In genomic region chr18:8797206-8797605, GRCh38 we compare ENCODE assay signal across 12 cellular contexts.
A peak's percentile ranks its signal among the peaks of the same experiment; 100 is the strongest.
DNase-seq lines count a peak whose midpoint lies in the region; ATAC-seq and TF ChIP-seq lines count a peak whose summit lies in the region.
"Had no signal": no experiment of that assay in that cellular context is flagged by ENCODE, and none has a peak within 500 bp of the region (broad histone marks: within the 10 kb centered on the region; RNA-seq: fewer than 3 reads in every experiment).

No MANE protein-coding gene starts in this region.

- no peak overlapping the region for H2BK12ac ChIP-seq in H9 (ENCODE audit: insufficient read length, low read depth, low read length)

- H3K79me1 ChIP-seq in H9 (ENCODE audit: insufficient read depth, low read depth, low read length, poor library complexity, severe bottlenecking), result no peaks in the 10 kb centered on the region

- TF ChIP-seq CTCF in H9 (conservative IDR thresholded peaks at IDR 0.05), result no peak
- no peak for TF ChIP-seq CTCF in VCaP (conservative IDR thresholded peaks at IDR 0.05)
- TF ChIP-seq CTCF in fibroblast of villous mesenchyme (IDR thresholded peaks at IDR 0.05; ENCODE audit: insufficient read depth, low read depth, low read length), result no peak
- TF ChIP-seq CTCF in CD4-positive, alpha-beta T cell (IDR thresholded peaks at IDR 0.05), result no peak

- peaks cover 70 to 76% of the 10 kb centered on the region in 2 experiments for H3K4me1 Mint-ChIP-seq in H9
- peaks cover 13% of the 10 kb centered on the region for H3K4me1 Mint-ChIP-seq in CD4-positive, alpha-beta T cell (ENCODE audit: low read depth)

- H3K4me3 ChIP-seq in fibroblast of villous mesenchyme (ENCODE audit: low read depth, low read length), result no peak overlapping the region
- H3K4me3 ChIP-seq: Peyer's patch had no signal

- no peak overlapping the region for H2BK5ac ChIP-seq in H9 (ENCODE audit: insufficient read length, low read length)

- peak overlapping the region in 2 of 3 experiments; percentile 22 to 58; a peak in 3 of 7 replicates for H3K27ac Mint-ChIP-seq in H9
- H3K27ac Mint-ChIP-seq in CD4-positive, alpha-beta T cell, result no peak overlapping the region
- H3K27ac Mint-ChIP-seq: activated naive CD4-positive, alpha-beta T cell treated with anti-CD3 and anti-CD28 coated beads, Interleukin-2, amount 50 U/mL, for 24 hours had no signal

- H2AK5ac ChIP-seq in H9 (ENCODE audit: insufficient read length, low read length), result no peak overlapping the region

- H3K4ac ChIP-seq in H9 (ENCODE audit: low read depth, low read length), result no peak overlapping the region

- DNase-seq in H9 (no peak), fibroblast of villous mesenchyme (ENCODE audit: low read depth) (peak; percentile 42), renal cortical epithelial cell (ENCODE audit: low read depth) (peak; percentile 45), ureter (ENCODE audit: low spot score) (no peak), C1 segment of cervical spinal cord (lab: John Stamatoyannopoulos, UW) (no peak)
- no peak for DNase-seq in CD4-positive, alpha-beta T cell
- DNase-seq in activated effector memory CD4-positive, alpha-beta T cell treated with anti-CD3 and anti-CD28 coated beads, Interleukin-2, amount 50 U/mL, for 16 hours, result no peak
- DNase-seq: NCI-H2107, Peyer's patch, retina had no signal

- H2BK20ac ChIP-seq in H9 (ENCODE audit: low read depth, low read length, poor library complexity, severe bottlenecking), result no peak overlapping the region

- H3K4me2 ChIP-seq in H9 (ENCODE audit: insufficient read depth, insufficient read length, low read length), result no peak overlapping the region

- H3K27me3 ChIP-seq in H9 (ENCODE audit: insufficient read depth, low read length), result no peaks in the 10 kb centered on the region
- no peaks in the 10 kb centered on the region for H3K27me3 ChIP-seq in CD4-positive, alpha-beta T cell (ENCODE audit: control insufficient read depth, insufficient read depth, low read length)
- H3K27me3 ChIP-seq: Peyer's patch had no signal

- H3K14ac ChIP-seq in H9 (ENCODE audit: insufficient read depth, low read length), result no peak overlapping the region

- H3K27ac ChIP-seq in H9 (ENCODE audit: insufficient read length, low read depth, low read length) (no peak overlapping the region), VCaP (peak overlapping the region; percentile 28; the same call in 1 of the 2 replicates)
- H3K27ac ChIP-seq in CD4-positive, alpha-beta T cell (ENCODE audit: low read depth, low read length), result no peak overlapping the region
- H3K27ac ChIP-seq: Peyer's patch had no signal

- no peak for ATAC-seq in CD4-positive, alpha-beta T cell (ENCODE audit: poor library complexity)

- no peak overlapping the region for H3K18ac ChIP-seq in H9 (ENCODE audit: insufficient read length, low read depth, low read length)

- H3K4me3 Mint-ChIP-seq in H9, result no peak overlapping the region
- H3K4me3 Mint-ChIP-seq in CD4-positive, alpha-beta T cell, result no peak overlapping the region
- H3K4me3 Mint-ChIP-seq: activated naive CD4-positive, alpha-beta T cell treated with anti-CD3 and anti-CD28 coated beads, Interleukin-2, amount 50 U/mL, for 24 hours had no signal

- H4K5ac ChIP-seq in H9 (ENCODE audit: insufficient read length, low read depth, low read length), result no peak overlapping the region

- no peak overlapping the region for H4K91ac ChIP-seq in H9 (ENCODE audit: insufficient read length, low read depth, low read length)

- WGBS in H9 (ENCODE audit: extremely low coverage, insufficient read length, low lambda C conversion rate), result no CpG with 5 or more reads among the region's 7 CpGs

- H4K8ac ChIP-seq in H9 (replicated peaks; ENCODE audit: insufficient read length, low read depth, low read length), result no peak overlapping the region

- peaks cover 22% of the 10 kb centered on the region; the same call in 1 of the 2 replicates for H3K4me1 ChIP-seq in H9 (ENCODE audit: insufficient read depth, low read length)

- no peaks in the 10 kb centered on the region for H3K27me3 Mint-ChIP-seq in H9 (ENCODE audit: low read depth)
- peaks cover 1% of the 10 kb centered on the region for H3K27me3 Mint-ChIP-seq in CD4-positive, alpha-beta T cell
- H3K27me3 Mint-ChIP-seq: activated naive CD4-positive, alpha-beta T cell treated with anti-CD3 and anti-CD28 coated beads, Interleukin-2, amount 50 U/mL, for 24 hours had no signal

- no peaks in the 10 kb centered on the region for H3K9me3 ChIP-seq in H9 (ENCODE audit: control insufficient read depth, low read depth, low read length)
- no peaks in the 10 kb centered on the region for H3K9me3 ChIP-seq in CD4-positive, alpha-beta T cell (ENCODE audit: control insufficient read depth, low read length)
- H3K9me3 ChIP-seq: Peyer's patch had no signal

- no peak overlapping the region for H3K23ac ChIP-seq in H9 (ENCODE audit: insufficient read length, low read depth, low read length)

- no peaks in the 10 kb centered on the region for H4K20me1 ChIP-seq in H9 (ENCODE audit: control insufficient read depth, insufficient read depth, insufficient read length)

- H3K9ac ChIP-seq in H9 (ENCODE audit: extremely low read depth, insufficient read length, low read length), result no peak overlapping the region

- POLR2A ChIA-PET in CD4-positive, alpha-beta T cell (lab: Charles Lee), result no interaction called here

- intact Hi-C loops in CD4-positive, alpha-beta T cell (cut with DNase I, micrococcal nuclease), result no loop called here

- H3K9me3 Mint-ChIP-seq in H9, result no peaks in the 10 kb centered on the region
- H3K9me3 Mint-ChIP-seq in CD4-positive, alpha-beta T cell, result no peaks in the 10 kb centered on the region
- H3K9me3 Mint-ChIP-seq: activated naive CD4-positive, alpha-beta T cell treated with anti-CD3 and anti-CD28 coated beads, Interleukin-2, amount 50 U/mL, for 24 hours had no signal

- H3T11ph ChIP-seq in H9 (ENCODE audit: low read length), result no peak overlapping the region

- no peak overlapping the region for H2AFZ ChIP-seq in H9 (ENCODE audit: low read length)

- H3K36me3 Mint-ChIP-seq in H9 (ENCODE audit: insufficient read depth in 1 of 3, low read depth in 3 of 3), result peaks cover 0 to 40% (median 32%) of the 10 kb centered on the region in 3 experiments; a peak in 6 of 7 replicates
- no peaks in the 10 kb centered on the region for H3K36me3 Mint-ChIP-seq in CD4-positive, alpha-beta T cell (ENCODE audit: low read depth)
- H3K36me3 Mint-ChIP-seq: activated naive CD4-positive, alpha-beta T cell treated with anti-CD3 and anti-CD28 coated beads, Interleukin-2, amount 50 U/mL, for 24 hours had no signal

- H2BK15ac ChIP-seq in H9 (ENCODE audit: low read depth, low read length), result no peak overlapping the region

- no peak overlapping the region for H2BK120ac ChIP-seq in H9 (ENCODE audit: low read depth, low read length, poor library complexity, severe bottlenecking)

- CTCF ChIA-PET in CD4-positive, alpha-beta T cell (lab: Charles Lee), result no interaction called here

- H3K79me2 ChIP-seq in H9 (ENCODE audit: insufficient read depth, low read length), result no peaks in the 10 kb centered on the region

- no peak overlapping the region for H3K56ac ChIP-seq in H9 (ENCODE audit: insufficient read length, low read depth, low read length)

- no peaks in the 10 kb centered on the region for H3K23me2 ChIP-seq in H9 (ENCODE audit: insufficient read length, low read depth, low read length, poor library complexity, severe bottlenecking)

Comparison
In these comparisons a context has a peak if more than half of its experiments do, and no peak if none do; other contexts are left out.
1. DNase-seq: peak in fibroblast of villous mesenchyme (single experiment) and renal cortical epithelial cell (single experiment); none in H9 (single experiment), CD4-positive, alpha-beta T cell (0 of 10), ureter (single experiment), activated effector memory CD4-positive, alpha-beta T cell treated with anti-CD3 and anti-CD28 coated beads, Interleukin-2, amount 50 U/mL, for 16 hours (single experiment) and C1 segment of cervical spinal cord (0 of 14).